10 cellular contexts compared by ENCODE assay signal in the genomic region with DNA sequence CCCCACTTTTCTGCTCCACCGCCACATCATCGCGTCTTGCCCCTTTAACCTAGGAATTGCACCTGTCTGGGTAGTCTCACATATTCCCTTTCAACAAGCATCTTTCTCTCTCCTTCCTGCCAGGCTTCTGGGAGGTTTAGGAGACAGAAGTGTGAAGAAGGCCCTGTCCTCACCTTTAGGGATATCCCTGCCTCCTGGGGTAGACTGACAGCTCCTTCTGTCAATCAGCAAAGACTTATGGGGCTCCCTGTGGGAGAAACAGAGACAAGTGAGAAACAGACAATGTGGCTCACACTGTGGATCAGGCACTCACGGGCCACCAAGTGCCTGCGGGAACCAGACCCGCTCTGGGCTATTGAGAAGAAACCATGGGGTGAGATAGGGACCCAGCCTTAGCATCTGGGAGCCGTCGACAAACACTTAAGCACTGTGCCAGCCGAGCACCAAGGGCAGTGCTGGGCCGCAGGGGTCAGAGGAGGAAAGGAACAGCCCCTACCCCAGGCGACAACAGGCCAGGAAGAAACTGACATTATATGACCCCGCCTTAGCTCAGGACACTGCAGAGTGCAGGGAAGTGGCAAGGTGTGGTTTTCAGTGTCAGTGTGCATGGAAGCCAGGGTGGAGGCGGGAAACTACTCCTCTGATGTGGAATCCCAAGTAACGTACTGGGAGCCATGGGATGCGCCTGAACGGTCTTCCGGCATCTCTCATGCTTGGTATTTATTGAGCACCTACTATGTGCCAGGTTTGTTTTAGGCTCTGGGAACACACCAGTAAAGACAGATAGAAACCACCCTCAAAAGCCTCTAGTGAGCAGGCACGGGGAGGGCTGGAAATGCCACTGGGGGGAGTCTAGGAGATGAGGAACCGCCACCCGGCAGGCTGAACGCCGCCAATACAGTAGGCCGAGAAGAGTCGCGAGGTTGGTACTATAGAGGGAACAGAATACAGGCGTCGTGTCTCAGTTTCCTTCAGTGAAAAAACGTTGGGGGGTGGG. TPM values are rescaled to one million over a fixed set of nuclear protein-coding genes. Genes with fewer than 3 reads are reported as not detected.
DNase-seq lines count a peak whose midpoint lies in the region; ATAC-seq and TF ChIP-seq lines count a peak whose summit lies in the region.
"Had no signal": no experiment of that assay in that cellular context is flagged by ENCODE, and none has a peak within 500 bp of the region (broad histone marks: within the 10 kb centered on the region; RNA-seq: fewer than 3 reads in every experiment).

No MANE protein-coding gene starts in this region.

- BruUV-seq in Caco-2 (replicated peaks; lab: Mats Ljungman, UMichigan) = TSS peak; percentile 31

- intact Hi-C loops in Caco-2 (cut with micrococcal nuclease; ENCODE audit: unreplicated experiment) = no loop called here

- no peaks in the 10 kb centered on the region for H3K4me1 ChIP-seq in Caco-2
- H3K4me1 ChIP-seq in endodermal cell (ENCODE audit: control insufficient read depth, insufficient read depth, low read length) = peaks cover 7% of the 10 kb centered on the region
- no peaks in the 10 kb centered on the region; the same call in 1 of the 2 replicates for H3K4me1 ChIP-seq in Karpas-422 (ENCODE audit: low read length)

- H3K36me3 Mint-ChIP-seq in Caco-2 (ENCODE audit: insufficient read depth, unreplicated experiment) = peaks cover 6% of the 10 kb centered on the region
- H3K36me3 Mint-ChIP-seq in endodermal cell (ENCODE audit: low read depth) = no peaks in the 10 kb centered on the region
- H3K36me3 Mint-ChIP-seq in osteocyte (ENCODE audit: unreplicated experiment) = no peaks in the 10 kb centered on the region

- H3K9me2 ChIP-seq in Karpas-422 (replicated peaks; ENCODE audit: insufficient read depth, low read length) = no peaks in the 10 kb centered on the region

- H3K4me1 Mint-ChIP-seq in Caco-2 (ENCODE audit: low read depth, unreplicated experiment) (peaks cover 21% of the 10 kb centered on the region), endodermal cell (peaks cover 18% of the 10 kb centered on the region), osteocyte (ENCODE audit: unreplicated experiment) (peaks cover 15% of the 10 kb centered on the region)

- H3K36me3 ChIP-seq in Caco-2 (ENCODE audit: control insufficient read depth, insufficient read depth, low read length) = no peaks in the 10 kb centered on the region
- no peaks in the 10 kb centered on the region for H3K36me3 ChIP-seq in endodermal cell (ENCODE audit: control insufficient read depth, insufficient read depth, low read length)
- H3K36me3 ChIP-seq in Karpas-422 (ENCODE audit: insufficient read depth, low read length) = no peaks in the 10 kb centered on the region

- ATAC-seq in GM19395 (IDR thresholded peaks at IDR 0.05; ENCODE audit: unreplicated experiment) (no peak), GM21825 (IDR thresholded peaks at IDR 0.05; ENCODE audit: unreplicated experiment) (no peak)

- H3K4me2 ChIP-seq in Karpas-422 (ENCODE audit: low read depth, low read length, poor library complexity, severe bottlenecking) = no peak overlapping the region

- H3K4me3 Mint-ChIP-seq in Caco-2 (ENCODE audit: unreplicated experiment) (peak overlapping the region; percentile 75), endodermal cell (peak overlapping the region; percentile 54), osteocyte (ENCODE audit: unreplicated experiment) (peak overlapping the region; percentile 14)

- no peak overlapping the region for H3K27ac ChIP-seq in endodermal cell (ENCODE audit: low read depth, low read length)
- no peak overlapping the region for H3K27ac ChIP-seq in Karpas-422 (ENCODE audit: low read length)

- H3K9me3 Mint-ChIP-seq in Caco-2 (ENCODE audit: unreplicated experiment) (no peaks in the 10 kb centered on the region), endodermal cell (no peaks in the 10 kb centered on the region), osteocyte (ENCODE audit: unreplicated experiment) (no peaks in the 10 kb centered on the region)

- no peak overlapping the region for H2AFZ ChIP-seq in Karpas-422 (ENCODE audit: low read length)

- H3K27ac Mint-ChIP-seq in Caco-2 (ENCODE audit: unreplicated experiment) (peak overlapping the region; percentile 82), endodermal cell (no peak overlapping the region), osteocyte (ENCODE audit: unreplicated experiment) (no peak overlapping the region)

- H3K27me3 ChIP-seq in Caco-2 (replicated peaks; ENCODE audit: control insufficient read depth, insufficient read depth, low read length) (no peaks in the 10 kb centered on the region), endodermal cell (ENCODE audit: control insufficient read depth, insufficient read depth, low read length, poor library complexity, severe bottlenecking) (peaks cover 89% of the 10 kb centered on the region), Karpas-422 (ENCODE audit: low read length) (no peaks in the 10 kb centered on the region)

- no peaks in the 10 kb centered on the region for H4K20me1 ChIP-seq in Karpas-422 (ENCODE audit: insufficient read depth, low read depth, low read length)

- H3K4me3 ChIP-seq in Caco-2 (ENCODE audit: low read depth, low read length) = peak overlapping the region; percentile 56
- peak overlapping the region; percentile 73 for H3K4me3 ChIP-seq in endodermal cell (ENCODE audit: low read length)
- H3K4me3 ChIP-seq in Karpas-422 (ENCODE audit: low read length) = no peak overlapping the region

- H3K27me3 Mint-ChIP-seq in Caco-2 (ENCODE audit: insufficient read depth, unreplicated experiment) (no peaks in the 10 kb centered on the region), endodermal cell (ENCODE audit: insufficient read depth) (peaks cover 98% of the 10 kb centered on the region), osteocyte (ENCODE audit: unreplicated experiment) (peaks cover 53% of the 10 kb centered on the region)

- H3K9ac ChIP-seq in endodermal cell (ENCODE audit: extremely low read depth, low read length, poor library complexity, severe bottlenecking) (no peak overlapping the region), Karpas-422 (ENCODE audit: low read length) (no peak overlapping the region)

- H3K79me2 ChIP-seq in Karpas-422 (ENCODE audit: low read length) = no peaks in the 10 kb centered on the region

- CTCF ChIA-PET in Caco-2 (lab: Charles Lee) = interaction anchor here (0.9 to 1.3 kb wide), 4 partner anchors 13 to 117 kb away, joined by 3 to 13 read pairs (median 9); no protein-coding TSS in a partner anchor

- DNase-seq in Caco-2 (no peak), NCI-H69 (lab: John Stamatoyannopoulos, UW) (peak; percentile 19), endodermal cell (peak; percentile 67), osteocyte (ENCODE audit: extremely low spot score, unreplicated experiment) (no peak), Karpas-422 (no peak), Ammon's horn (ENCODE audit: low spot score) (no peak)

- WGBS in endodermal cell (ENCODE audit: insufficient coverage in 1 of 2, insufficient read length in 1 of 2), 2 experiments = 48 to 54% methylated on average over 18 to 28 of the region's 28 CpGs

- no peaks in the 10 kb centered on the region for H3K9me3 ChIP-seq in Caco-2
- no peaks in the 10 kb centered on the region for H3K9me3 ChIP-seq in endodermal cell (ENCODE audit: control insufficient read depth, low read length)
- H3K9me3 ChIP-seq in Karpas-422 (ENCODE audit: low read length) = no peaks in the 10 kb centered on the region

- POLR2A ChIA-PET in Caco-2 (lab: Charles Lee) = interaction anchor here (0.9 to 1.0 kb wide), 3 partner anchors 9 to 247 kb away, joined by 3 to 5 read pairs (median 4); partner anchors contain the start of genes CFAP92 and COPG1

- TF ChIP-seq CTCF in Caco-2 (IDR thresholded peaks at IDR 0.05; ENCODE audit: insufficient read depth in 1 of 2, low read depth in 1 of 2, low read length in 1 of 2, severe bottlenecking in 1 of 2, unreplicated experiment in 1 of 2) = no peak
- no peak for TF ChIP-seq CTCF in endodermal cell (conservative IDR thresholded peaks at IDR 0.05)
- no peak for TF ChIP-seq CTCF in osteocyte (IDR thresholded peaks at IDR 0.05)

RNA-seq across cellular contexts. Expression of gene EFCC1, which starts 1.8 kb away (rescaled TPM):
- total RNA-seq in Caco-2 (2022) = 0.28 and 0.39 TPM in 2 replicates
- under 1 TPM; 0.31 to 0.93 TPM for total RNA-seq in endodermal cell
- 26.5 TPM for polyA plus RNA-seq in endodermal cell (2013, experiment 1 of 2)
- 23.8 TPM for polyA plus RNA-seq in endodermal cell (2013, experiment 2 of 2)
- 0.13 TPM in 1 of 2 replicates, not detected in the other for total RNA-seq in osteocyte
- total RNA-seq in Karpas-422 (2014; rRNA removed; shearing (Covaris generic); ENCODE audit: low replicate concordance) = not detected in 2 replicates
- total RNA-seq: HT1080 had no signal

RNA-seq across cellular contexts. Expression of gene CFAP92, which starts 9.0 kb away (rescaled TPM):
- total RNA-seq in Caco-2 (2022) (4.5 and 5.9 TPM in 2 replicates), endodermal cell (1 to 10 TPM; 1.3 to 3.0 TPM), osteocyte (0.18 TPM in 1 of 2 replicates, not detected in the other)
- 11.9 TPM for polyA plus RNA-seq in endodermal cell (2013, experiment 1 of 2)
- polyA plus RNA-seq in endodermal cell (2013, experiment 2 of 2) = 13.2 TPM
- not detected in 2 replicates for total RNA-seq in Karpas-422 (2014; rRNA removed; shearing (Covaris generic); ENCODE audit: low replicate concordance)
- total RNA-seq: HT1080 had no signal

RNA-seq across cellular contexts. Expression of gene GP9, which starts 57.7 kb away (rescaled TPM):
- total RNA-seq in Caco-2 (2022) (not detected in 2 replicates), endodermal cell (not detected), osteocyte (not detected in 2 replicates)
- not detected for polyA plus RNA-seq in endodermal cell (2013, experiment 1 of 2)
- not detected for polyA plus RNA-seq in endodermal cell (2013, experiment 2 of 2)
- total RNA-seq in Karpas-422 (2014; rRNA removed; shearing (Covaris generic); ENCODE audit: low replicate concordance) = not detected in 2 replicates
- total RNA-seq: esophagus mucosa, HT1080 had no signal

Comparison
In these comparisons a context has a peak if more than half of its experiments do, and no peak if none do; other contexts are left out.
1. DNase-seq: peak in NCI-H69 (single experiment) and endodermal cell (single experiment); none in Caco-2 (0 of 2), osteocyte (single experiment), Karpas-422 (single experiment) and Ammon's horn (single experiment).
2. H3K4me3 Mint-ChIP-seq: peak in every context shown above with its lines; median percentile 75 in Caco-2; 54 in endodermal cell; 14 in osteocyte.